8 cellular contexts compared by ENCODE assay signal in the genomic region with DNA sequence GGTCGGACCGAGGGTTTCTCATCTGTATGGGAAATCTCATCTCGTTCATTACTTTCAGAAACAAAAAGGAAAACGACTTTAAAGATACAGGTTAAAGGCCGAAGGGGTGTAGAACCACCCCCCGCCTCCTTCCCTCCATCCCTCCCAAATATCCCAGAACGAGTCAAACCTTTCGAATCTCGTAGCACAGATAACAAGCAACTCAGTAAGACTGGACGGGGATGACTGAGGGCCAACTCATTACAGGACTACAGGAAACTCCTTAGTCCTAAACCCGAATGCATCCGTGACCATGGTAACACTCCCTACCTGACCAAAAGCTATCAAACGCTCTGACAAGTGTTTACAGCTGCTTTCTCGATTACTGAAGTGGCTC. TPM values are rescaled to one million over a fixed set of nuclear protein-coding genes. Genes with fewer than 3 reads are reported as not detected.
A peak's percentile ranks its signal among the peaks of the same experiment; 100 is the strongest.
DNase-seq lines count a peak whose midpoint lies in the region; ATAC-seq and TF ChIP-seq lines count a peak whose summit lies in the region.
"Not testable (repeated sequence)": the region's sequence is repeated elsewhere in the genome, so short reads cannot be mapped to it uniquely, and the experiment has no call there.

No MANE protein-coding gene starts in this region.

- TF ChIP-seq CTCF in OCI-LY1 (IDR thresholded peaks at IDR 0.05; ENCODE audit: low read length); endodermal cell (conservative IDR thresholded peaks at IDR 0.05); left lung (IDR thresholded peaks at IDR 0.05); spleen (IDR thresholded peaks at IDR 0.05 in 8 of 11, conservative IDR thresholded peaks at IDR 0.05 in 3 of 11): not testable (repeated sequence)

- H3K4me2 ChIP-seq in OCI-LY1 (ENCODE audit: low read length), result peak overlapping the region; percentile 70

- not testable (repeated sequence) for H3F3A ChIP-seq in OCI-LY1 (ENCODE audit: insufficient read depth, low read length)

- H3K4me3 Mint-ChIP-seq in CD4-positive, alpha-beta memory T cell, result peak overlapping the region; percentile 95 to 99 (median 97)
- H3K4me3 Mint-ChIP-seq in endodermal cell, result peak overlapping the region; percentile 79

- not testable (repeated sequence) for H3K4me1 ChIP-seq in CD4-positive, alpha-beta memory T cell (ENCODE audit: insufficient read depth, low read length); OCI-LY1 (ENCODE audit: insufficient read depth, low read length, severe bottlenecking); endodermal cell (ENCODE audit: control insufficient read depth, insufficient read depth, low read length)
- H3K4me1 ChIP-seq in left lung, result peaks cover 0 to 10% of the 10 kb centered on the region in 2 donors
- peaks cover 0 to 10% (median 3%) of the 10 kb centered on the region in 6 donors for H3K4me1 ChIP-seq in spleen

- H3K9me2 ChIP-seq in OCI-LY1 (ENCODE audit: low read depth, low read length), result not testable (repeated sequence)

- POLR2A ChIA-PET in CD4-positive, alpha-beta memory T cell (lab: Charles Lee; ENCODE audit: partially characterized antibody), result interaction anchor here (0.8 to 3.8 kb wide), 2 partner anchors 32 to 76 kb away, joined by 3 to 53 read pairs; a partner anchor contains a TSS

- not testable (repeated sequence) for H3K36me3 Mint-ChIP-seq in CD4-positive, alpha-beta memory T cell; endodermal cell (ENCODE audit: low read depth)

- intact Hi-C loops in CD4-positive, alpha-beta memory T cell (cut with micrococcal nuclease); left lung (cut with DNase I); spleen (cut with DNase I; ENCODE audit: low total_unique reads): not testable (repeated sequence)

- not testable (repeated sequence) for H3K9me3 ChIP-seq in CD4-positive, alpha-beta memory T cell (ENCODE audit: control insufficient read depth in 1 of 2, low read length in 2 of 2); OCI-LY1 (ENCODE audit: low read length); endodermal cell (ENCODE audit: control insufficient read depth, low read length); left lung; spleen

- peak; percentile 14 for ATAC-seq in GM21381 (IDR thresholded peaks at IDR 0.05; ENCODE audit: unreplicated experiment)
- peak; percentile 20 for ATAC-seq in HG03432 (IDR thresholded peaks at IDR 0.05; ENCODE audit: unreplicated experiment)
- peak; percentile 36 for ATAC-seq in left lung

- H3K9ac ChIP-seq in OCI-LY1 (ENCODE audit: low read length), result peak overlapping the region; percentile 63
- peak overlapping the region; percentile 44 for H3K9ac ChIP-seq in endodermal cell (ENCODE audit: extremely low read depth, low read length, poor library complexity, severe bottlenecking)

- not testable (repeated sequence) for H3K79me2 ChIP-seq in OCI-LY1 (ENCODE audit: insufficient read depth, low read length)

- H3K9me3 Mint-ChIP-seq in CD4-positive, alpha-beta memory T cell; endodermal cell: not testable (repeated sequence)

- CTCF ChIA-PET in CD4-positive, alpha-beta memory T cell (lab: Charles Lee; ENCODE audit: partially characterized antibody), result not testable (repeated sequence)

- H3K36me3 ChIP-seq in CD4-positive, alpha-beta memory T cell (ENCODE audit: insufficient read depth, low read length); OCI-LY1 (ENCODE audit: insufficient read depth, low read length); endodermal cell (ENCODE audit: control insufficient read depth, insufficient read depth, low read length); left lung; spleen: not testable (repeated sequence)

- WGBS in endodermal cell (ENCODE audit: insufficient coverage in 1 of 2, insufficient read length in 1 of 2), 2 experiments, result 2% methylated on average over 10 of the region's 14 CpGs; no CpG with 5 or more reads in 1 of the 2 experiments
- whole genome bisulfite sequencing in spleen, 5 donors, result 0 to 6% (median 3%) methylated on average over 7 to 12 of the region's 14 CpGs

- H4K20me1 ChIP-seq in OCI-LY1 (ENCODE audit: insufficient read depth, low read length), result not testable (repeated sequence)

- peak overlapping the region in 1 of 2 donors; percentile 41 for H3K4me3 ChIP-seq in CD4-positive, alpha-beta memory T cell (ENCODE audit: low read length in 2 of 2)
- H3K4me3 ChIP-seq in OCI-LY1 (ENCODE audit: low read depth, low read length, poor library complexity, severe bottlenecking) (peak overlapping the region; percentile 60), endodermal cell (ENCODE audit: low read length) (peak overlapping the region; percentile 75), left lung (peak overlapping the region; percentile 7 to 48), spleen (peak overlapping the region in 7 of 8 donors; percentile 12 to 71 (median 39))

- peak overlapping the region; percentile 68 to 99 (median 84) for H3K27ac Mint-ChIP-seq in CD4-positive, alpha-beta memory T cell
- H3K27ac Mint-ChIP-seq in endodermal cell, result peak overlapping the region; percentile 87

- H3K27ac ChIP-seq in CD4-positive, alpha-beta memory T cell (ENCODE audit: low read depth, low read length), result peak overlapping the region; percentile 67
- peak overlapping the region; percentile 86 for H3K27ac ChIP-seq in OCI-LY1 (ENCODE audit: low read depth, low read length, poor library complexity, severe bottlenecking)
- not testable (repeated sequence) for H3K27ac ChIP-seq in endodermal cell (ENCODE audit: low read depth, low read length)
- H3K27ac ChIP-seq in left lung, result peak overlapping the region; percentile 19 to 90
- peak overlapping the region in 7 of 8 donors; percentile 13 to 96 (median 90) for H3K27ac ChIP-seq in spleen

- not testable (repeated sequence) for H3K27me3 Mint-ChIP-seq in CD4-positive, alpha-beta memory T cell; endodermal cell (ENCODE audit: insufficient read depth)

- TF ChIP-seq POLR2A in spleen (IDR thresholded peaks at IDR 0.05), result not testable (repeated sequence)

- not testable (repeated sequence) for H3K27me3 ChIP-seq in CD4-positive, alpha-beta memory T cell (ENCODE audit: insufficient read depth, low read length); OCI-LY1 (ENCODE audit: insufficient read depth, low read length); endodermal cell (ENCODE audit: control insufficient read depth, insufficient read depth, low read length, poor library complexity, severe bottlenecking); left lung; spleen (replicated peaks in 1 of 7)

- H3K4me1 Mint-ChIP-seq in CD4-positive, alpha-beta memory T cell, result peaks cover 6 to 21% (median 10%) of the 10 kb centered on the region in 4 donors
- not testable (repeated sequence) for H3K4me1 Mint-ChIP-seq in endodermal cell

- peak in 3 of 5 donors; percentile 1 to 35 (median 9) for DNase-seq in CD4-positive, alpha-beta memory T cell
- peak; percentile 65 for DNase-seq in activated CD8-positive, alpha-beta memory T cell treated with anti-CD3 and anti-CD28 coated beads, Interleukin-2, amount 50 U/mL, for 48 hours
- peak; percentile 45 for DNase-seq in endodermal cell
- not testable (repeated sequence) for DNase-seq in left lung, spleen

- not testable (repeated sequence) for H2AFZ ChIP-seq in OCI-LY1 (ENCODE audit: low read length)

RNA-seq across cellular contexts. Expression of gene FCGR1A, which starts 29.0 kb away (rescaled TPM):
- under 1 TPM in 1 of 2 experiments, not detected in 1; 0.53 TPM for total RNA-seq in CD4-positive, alpha-beta memory T cell
- not detected for polyA plus RNA-seq in CD4-positive, alpha-beta memory T cell
- not detected for total RNA-seq in endodermal cell
- polyA plus RNA-seq in endodermal cell (2013, experiment 1 of 2), result not detected
- polyA plus RNA-seq in endodermal cell (2013, experiment 2 of 2), result not detected
- 10 to 100 TPM; 16.7 to 43.6 TPM for total RNA-seq in left lung
- total RNA-seq in spleen, result 10 to 100 TPM in 6 of 7 donors, 1 to 10 TPM in 1; 9.2 to 55.9 (median 22.7) TPM
- polyA plus RNA-seq in spleen, result 10 to 100 TPM; 26.3 to 48.9 (median 33.8) TPM

Comparison
In these comparisons a context has a peak if more than half of its experiments do, and no peak if none do; other contexts are left out.
1. RNA of gene FCGR1A, which starts 29.0 kb away (total RNA-seq): 16.7 to 43.6 TPM in left lung and 9.2 to 55.9 TPM in spleen; 0.53 TPM in CD4-positive, alpha-beta memory T cell and not detected in endodermal cell; every median in the first group is over 4 times any median in the second.
2. Peak in every context shown above with its lines, with median percentiles within 50 percentile points of each other: ATAC-seq.